Comparison of ENCODE assay signal across 12 cellular contexts in the genomic region with DNA sequence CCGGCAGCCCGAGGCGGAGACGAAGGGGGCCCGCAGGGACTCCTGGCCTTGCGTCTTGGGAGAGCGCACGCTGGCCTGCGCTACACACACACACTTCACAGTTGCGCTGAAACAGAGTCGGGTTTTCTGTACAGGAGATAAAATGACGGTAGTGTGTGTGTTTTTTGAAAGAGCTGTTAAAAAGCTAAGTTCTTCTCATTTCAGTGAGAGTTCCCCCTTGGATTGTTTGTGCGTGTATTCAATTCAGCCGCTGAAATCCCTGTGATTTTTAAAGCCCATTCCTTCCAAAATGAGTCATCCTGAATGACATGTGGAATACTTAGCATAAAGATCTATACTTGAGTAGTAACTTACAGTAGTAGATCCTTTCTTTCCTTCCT. TPM values are rescaled to one million over a fixed set of nuclear protein-coding genes. Genes with fewer than 3 reads are reported as not detected.
DNase-seq lines count a peak whose midpoint lies in the region; ATAC-seq and TF ChIP-seq lines count a peak whose summit lies in the region.
"Had no signal": no experiment of that assay in that cellular context is flagged by ENCODE, and none has a peak within 500 bp of the region (broad histone marks: within the 10 kb centered on the region; RNA-seq: fewer than 3 reads in every experiment).

No MANE protein-coding gene starts in this region.

- intact Hi-C loops in breast epithelium (cut with DNase I; ENCODE audit: low total_unique reads) (no loop called here), MCF 10A (cut with micrococcal nuclease) (no loop called here)

- H3K9ac ChIP-seq in iPS-20b (ENCODE audit: low read depth, low read length), result no peak overlapping the region; the same call in 1 of the 2 replicates

- TF ChIP-seq CTCF in breast epithelium (IDR thresholded peaks at IDR 0.05), result no peak
- TF ChIP-seq CTCF in MCF 10A (IDR thresholded peaks at IDR 0.05; ENCODE audit: unreplicated experiment), result no peak
- TF ChIP-seq CTCF in type B pancreatic cell (conservative IDR thresholded peaks at IDR 0.05), result no peak

- H3K9me3 ChIP-seq in breast epithelium (no peaks in the 10 kb centered on the region), iPS-20b (ENCODE audit: insufficient read depth, low read depth, low read length) (no peaks in the 10 kb centered on the region), MG63 (no peaks in the 10 kb centered on the region)

- peak overlapping the region in 2 of 3 donors; percentile 5 to 44 for H3K4me3 ChIP-seq in breast epithelium
- peak overlapping the region; percentile 61 for H3K4me3 ChIP-seq in iPS-20b (ENCODE audit: low read length)
- no peak overlapping the region for H3K4me3 ChIP-seq in MG63

- H3K4me3 Mint-ChIP-seq in MCF 10A (ENCODE audit: unreplicated experiment) (no peak overlapping the region), type B pancreatic cell (peak overlapping the region; percentile 75)

- H3K36me3 Mint-ChIP-seq in MCF 10A (ENCODE audit: insufficient read depth, unreplicated experiment), result no peaks in the 10 kb centered on the region
- H3K36me3 Mint-ChIP-seq in type B pancreatic cell, result no peaks in the 10 kb centered on the region

- POLR2A ChIA-PET in MCF 10A (lab: Yijun Ruan, JAX), result no interaction called here

- no peak overlapping the region for H3K27ac Mint-ChIP-seq in MCF 10A (ENCODE audit: low read depth, unreplicated experiment)
- H3K27ac Mint-ChIP-seq in type B pancreatic cell, result no peak overlapping the region

- ATAC-seq in HG02678 (IDR thresholded peaks at IDR 0.05; ENCODE audit: unreplicated experiment) (no peak), HG02885 (IDR thresholded peaks at IDR 0.05; ENCODE audit: poor library complexity, unreplicated experiment) (no peak)

- H3K27me3 Mint-ChIP-seq in MCF 10A (ENCODE audit: insufficient read depth, unreplicated experiment) (no peaks in the 10 kb centered on the region), type B pancreatic cell (peaks cover 19% of the 10 kb centered on the region)

- TF ChIP-seq POLR2A in breast epithelium (IDR thresholded peaks at IDR 0.05), result no peak

- peaks cover 0 to 20% of the 10 kb centered on the region in 2 donors for H3K27me3 ChIP-seq in breast epithelium
- peaks cover 51% of the 10 kb centered on the region for H3K27me3 ChIP-seq in iPS-20b (ENCODE audit: insufficient read depth, low read length)
- peaks cover 12% of the 10 kb centered on the region for H3K27me3 ChIP-seq in MG63

- H3K4me1 ChIP-seq in breast epithelium (peaks cover 0 to 3% of the 10 kb centered on the region in 2 donors), iPS-20b (ENCODE audit: insufficient read depth, low read length) (peaks cover 10% of the 10 kb centered on the region; the same call in 1 of the 2 replicates)

- H3K27ac ChIP-seq in breast epithelium (no peak overlapping the region), iPS-20b (ENCODE audit: low read length) (no peak overlapping the region)
- H3K27ac ChIP-seq: HL-60 had no signal

- DNase-seq in breast epithelium (ENCODE audit: low spot score in 2 of 2) (no peak), MCF 10A (ENCODE audit: unreplicated experiment) (no peak), SW480 (ENCODE audit: low spot score) (peak; percentile 15), type B pancreatic cell (ENCODE audit: extremely low spot score, unreplicated experiment) (no peak), MG63 (no peak)
- DNase-seq: hippocampal formation, small intestine had no signal

- H3K9me3 Mint-ChIP-seq in MCF 10A (ENCODE audit: unreplicated experiment) (no peaks in the 10 kb centered on the region), type B pancreatic cell (no peaks in the 10 kb centered on the region)

- H3K36me3 ChIP-seq in breast epithelium (no peaks in the 10 kb centered on the region), iPS-20b (ENCODE audit: insufficient read depth, low read depth, low read length) (no peaks in the 10 kb centered on the region), MG63 (no peaks in the 10 kb centered on the region)

- H3K4me1 Mint-ChIP-seq in MCF 10A (ENCODE audit: insufficient read depth, unreplicated experiment) (peaks cover 25% of the 10 kb centered on the region), type B pancreatic cell (ENCODE audit: unreplicated experiment) (peaks cover 6% of the 10 kb centered on the region)

- BruUV-seq in MCF 10A (replicated peaks; lab: Mats Ljungman, UMichigan), result no TSS peak

- CTCF ChIA-PET in MCF 10A (lab: Yijun Ruan, JAX), result no interaction called here

RNA-seq across cellular contexts. Expression of gene SOX11, which starts 18.3 kb away (rescaled TPM):
- total RNA-seq in breast epithelium (under 1 TPM in 2 of 3 donors, not detected in 1; 0.15 to 0.33 TPM), MCF 10A (2022) (not detected in 2 replicates), type B pancreatic cell (ENCODE audit: low replicate concordance) (21.1 and 83.2 TPM in 2 replicates)
- total RNA-seq in MG63 (2014; rRNA removed; shearing (Covaris generic); ENCODE audit: low replicate concordance), result 2.8 and 3.8 TPM in 2 replicates
- total RNA-seq: G401 had no signal
